Comparison of ENCODE assay signal across 23 cellular contexts in the genomic region with DNA sequence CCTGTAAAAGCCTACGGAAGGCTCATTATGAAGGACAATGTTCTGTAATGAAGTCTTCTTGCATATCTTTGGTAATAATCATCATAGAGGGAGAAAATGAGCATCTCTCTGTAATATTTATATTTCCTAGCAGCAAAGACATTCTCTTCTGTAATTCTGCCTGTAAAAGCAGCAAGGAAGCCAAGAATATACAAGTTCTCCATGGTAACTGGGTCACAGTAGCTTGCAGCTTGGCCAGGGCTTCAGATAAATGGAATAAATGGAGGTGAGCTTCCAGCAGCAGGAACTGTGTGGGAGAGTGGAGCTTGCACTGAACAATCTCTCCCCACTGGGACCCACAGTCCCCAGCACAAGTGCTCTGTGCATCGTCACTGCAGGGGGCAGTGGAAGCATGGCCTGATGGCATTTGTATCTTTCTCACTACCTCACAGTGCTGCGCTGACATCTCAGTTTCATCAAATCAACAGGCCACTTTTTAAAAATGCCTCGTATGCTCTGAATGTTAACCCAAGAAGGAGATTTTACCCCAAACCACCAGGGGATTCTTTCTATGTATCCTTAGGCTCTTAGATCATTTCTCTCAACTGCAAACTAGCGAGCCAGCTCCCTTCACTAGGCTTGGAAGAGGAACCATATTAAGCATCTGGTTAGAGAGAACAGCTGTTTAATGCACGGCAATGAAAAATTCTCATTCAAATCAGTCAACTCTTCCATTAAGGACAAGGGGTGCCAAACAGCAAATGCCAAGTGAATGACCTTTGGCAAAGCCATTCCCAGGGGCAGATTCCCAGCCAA.
DNase-seq lines count a peak whose midpoint lies in the region; ATAC-seq and TF ChIP-seq lines count a peak whose summit lies in the region.
"Had no signal": no experiment of that assay in that cellular context is flagged by ENCODE, and none has a peak within 500 bp of the region (broad histone marks: within the 10 kb centered on the region; RNA-seq: fewer than 3 reads in every experiment).

No MANE protein-coding gene starts in this region.

- H3K4me1 ChIP-seq in CD8-positive, alpha-beta T cell (ENCODE audit: insufficient read depth, low read length) = no peaks in the 10 kb centered on the region

- peaks cover 3% of the 10 kb centered on the region for H3K27me3 Mint-ChIP-seq in CD8-positive, alpha-beta T cell (ENCODE audit: low read depth)
- H3K27me3 Mint-ChIP-seq: activated CD4-positive, alpha-beta memory T cell treated with anti-CD3 and anti-CD28 coated beads for 36 hours; stimulated activated memory B cell treated with anti-CD40 and anti-IgM and Interleukin-4, amounts not matched to agents 10 μg/mL and 1 μg/mL and 100 μg/mL, for 72 hours had no signal

- no peaks in the 10 kb centered on the region for H3K36me3 Mint-ChIP-seq in CD8-positive, alpha-beta T cell
- H3K36me3 Mint-ChIP-seq: activated CD4-positive, alpha-beta memory T cell treated with anti-CD3 and anti-CD28 coated beads for 36 hours; stimulated activated memory B cell treated with anti-CD40 and anti-IgM and Interleukin-4, amounts not matched to agents 10 μg/mL and 1 μg/mL and 100 μg/mL, for 72 hours had no signal

- POLR2A ChIA-PET in CD8-positive, alpha-beta T cell (lab: Charles Lee) = no interaction called here

- no peak overlapping the region for H3K4me3 ChIP-seq in brain microvascular endothelial cell (ENCODE audit: low read depth, low read length)
- no peak overlapping the region for H3K4me3 ChIP-seq in CD8-positive, alpha-beta T cell (ENCODE audit: low read depth, low read length)
- H3K4me3 ChIP-seq: cardiac muscle cell, MG63, mucosa of descending colon had no signal

- DNase-seq in NCI-H82 (lab: John Stamatoyannopoulos, UW) (peak; percentile 7), NCI-H82 treated with DMSO at 0.1 percent for 48 hours (lab: John Stamatoyannopoulos, UW; ENCODE audit: unreplicated experiment) (no peak), brain microvascular endothelial cell (peak; percentile 3), medulla oblongata (ENCODE audit: extremely low spot score) (peak; percentile 13), superior temporal gyrus (ENCODE audit: extremely low spot score) (peak; percentile 61)
- no peak for DNase-seq in CD8-positive, alpha-beta T cell
- DNase-seq: activated CD4-positive, alpha-beta memory T cell treated with anti-CD3 and anti-CD28 coated beads for 36 hours; activated T-cell treated with anti-CD3 and anti-CD28 coated beads, Interleukin-2, amount 50 U/mL, for 1 hour; CD4-positive, alpha-beta T cell; DND-41; effector memory CD8-positive, alpha-beta T cell; MG63; mucosa of descending colon; NCI-H1694; NCI-H446 treated with DMSO at 0.1 percent for 48 hours; stimulated activated CD4-positive, alpha-beta T cell treated with anti-CD3 and anti-CD28 coated beads, Interleukin-12 subunit alpha, Interleukin-12 subunit beta, amount 100 ng/mL, for 4 hours had no signal

- no peaks in the 10 kb centered on the region for H3K27me3 ChIP-seq in brain microvascular endothelial cell (replicated peaks)
- H3K27me3 ChIP-seq in CD8-positive, alpha-beta T cell (ENCODE audit: insufficient read depth, low read length) = no peaks in the 10 kb centered on the region
- H3K27me3 ChIP-seq: cardiac muscle cell, MG63 had no signal

- H3K27ac ChIP-seq in brain microvascular endothelial cell = no peak overlapping the region
- no peak overlapping the region for H3K27ac ChIP-seq in CD8-positive, alpha-beta T cell (ENCODE audit: low read depth, low read length)
- H3K27ac ChIP-seq: cardiac muscle cell had no signal

- H3K9me3 Mint-ChIP-seq in CD8-positive, alpha-beta T cell = no peaks in the 10 kb centered on the region
- H3K9me3 Mint-ChIP-seq: CD4-positive, alpha-beta T cell had no signal

- intact Hi-C loops in CD8-positive, alpha-beta T cell (cut with DNase I, micrococcal nuclease) = loop anchor here in 1 of 2 experiments (5.0 kb wide), 1 partner anchor 470 kb away; no protein-coding TSS in a partner anchor

- CTCF ChIA-PET in CD8-positive, alpha-beta T cell (lab: Charles Lee) = no interaction called here

- ATAC-seq in GM19467 (IDR thresholded peaks at IDR 0.05; ENCODE audit: unreplicated experiment) (no peak), HG02870 (IDR thresholded peaks at IDR 0.05; ENCODE audit: unreplicated experiment) (no peak)
- ATAC-seq in CD8-positive, alpha-beta T cell = no peak
- ATAC-seq: activated naive CD4-positive, alpha-beta T cell treated with anti-CD3 and anti-CD28 coated beads, Interleukin-2, amount 50 U/mL, for 72 hours; effector memory CD8-positive, alpha-beta T cell; HepG2; mucosa of descending colon; stimulated activated memory B cell treated with anti-CD40 and anti-IgM and Interleukin-4, amounts not matched to agents 10 μg/mL and 1 μg/mL and 100 μg/mL, for 72 hours had no signal

- no peaks in the 10 kb centered on the region for H3K36me3 ChIP-seq in brain microvascular endothelial cell (replicated peaks)
- H3K36me3 ChIP-seq in CD8-positive, alpha-beta T cell (ENCODE audit: insufficient read depth, low read length) = no peaks in the 10 kb centered on the region
- H3K36me3 ChIP-seq: cardiac muscle cell, MG63 had no signal

- no peaks in the 10 kb centered on the region for H3K4me1 Mint-ChIP-seq in CD8-positive, alpha-beta T cell (ENCODE audit: low read depth)
- H3K4me1 Mint-ChIP-seq: stimulated activated memory B cell treated with anti-CD40 and anti-IgM and Interleukin-4, amounts not matched to agents 10 μg/mL and 1 μg/mL and 100 μg/mL, for 72 hours had no signal

- in situ Hi-C loops in brain microvascular endothelial cell (cut with HindIII; ENCODE audit: low pct_ligation_motif_present, low sequenced_read_pairs) = no loop called here

- no peak overlapping the region for H3K4me3 Mint-ChIP-seq in CD8-positive, alpha-beta T cell
- H3K4me3 Mint-ChIP-seq: activated CD4-positive, alpha-beta memory T cell treated with anti-CD3 and anti-CD28 coated beads for 36 hours; CD4-positive, alpha-beta T cell; effector memory CD8-positive, alpha-beta T cell; stimulated activated memory B cell treated with anti-CD40 and anti-IgM and Interleukin-4, amounts not matched to agents 10 μg/mL and 1 μg/mL and 100 μg/mL, for 72 hours had no signal

- no peak overlapping the region for H3K27ac Mint-ChIP-seq in CD8-positive, alpha-beta T cell
- H3K27ac Mint-ChIP-seq: activated CD4-positive, alpha-beta memory T cell treated with anti-CD3 and anti-CD28 coated beads for 36 hours; activated naive CD4-positive, alpha-beta T cell treated with anti-CD3 and anti-CD28 coated beads, Interleukin-2, amount 50 U/mL, for 72 hours; CD4-positive, alpha-beta T cell; effector memory CD8-positive, alpha-beta T cell; progenitor cell of endocrine pancreas; stimulated activated memory B cell treated with anti-CD40 and anti-IgM and Interleukin-4, amounts not matched to agents 10 μg/mL and 1 μg/mL and 100 μg/mL, for 72 hours had no signal

- TF ChIP-seq CTCF in brain microvascular endothelial cell (IDR thresholded peaks at IDR 0.05; ENCODE audit: low read depth, low read length, missing control alignments) = peak; percentile 30
- no peak for TF ChIP-seq CTCF in CD8-positive, alpha-beta T cell (IDR thresholded peaks at IDR 0.05)

- no peaks in the 10 kb centered on the region for H3K9me3 ChIP-seq in CD8-positive, alpha-beta T cell (ENCODE audit: low read length)
- H3K9me3 ChIP-seq: MG63 had no signal

Comparison
In these comparisons a context has a peak if more than half of its experiments do, and no peak if none do; other contexts are left out.
1. DNase-seq: peak in NCI-H82 (single experiment), brain microvascular endothelial cell (single experiment), medulla oblongata (single experiment) and superior temporal gyrus (single experiment); none in NCI-H82 treated with DMSO at 0.1 percent for 48 hours (single experiment) and CD8-positive, alpha-beta T cell (0 of 7).